ENCODE assay signal across 14 cellular contexts in genomic region chr1:243924588-243925349, GRCh38.
DNase-seq lines count a peak whose midpoint lies in the region; ATAC-seq and TF ChIP-seq lines count a peak whose summit lies in the region.
"Had no signal": no experiment of that assay in that cellular context is flagged by ENCODE, and none has a peak within 500 bp of the region (broad histone marks: within the 10 kb centered on the region; RNA-seq: fewer than 3 reads in every experiment).

No MANE protein-coding gene starts in this region.

- H3K27me3 ChIP-seq in left ventricle myocardium inferior (ENCODE audit: low read depth), result peaks cover under 1% of the 10 kb centered on the region
- no peaks in the 10 kb centered on the region for H3K27me3 ChIP-seq in fibroblast of lung (ENCODE audit: control insufficient read depth, insufficient read depth, low read length)

- no peaks in the 10 kb centered on the region for H3K79me2 ChIP-seq in fibroblast of lung (ENCODE audit: control insufficient read depth, insufficient read depth, low read length)

- H3K4me1 ChIP-seq in left ventricle myocardium inferior, result no peaks in the 10 kb centered on the region
- H3K4me1 ChIP-seq in fibroblast of lung (ENCODE audit: control insufficient read depth, extremely low read depth, insufficient read depth, low read length), result peaks cover 19% of the 10 kb centered on the region

- no peaks in the 10 kb centered on the region for H4K20me1 ChIP-seq in fibroblast of lung (ENCODE audit: control insufficient read depth, extremely low read depth, insufficient read depth, low read length)

- H3K9me3 ChIP-seq in left ventricle myocardium inferior (replicated peaks) (no peaks in the 10 kb centered on the region), fibroblast of lung (ENCODE audit: control insufficient read depth, insufficient read depth, low read depth, low read length) (no peaks in the 10 kb centered on the region)

- no peak overlapping the region for H3K9ac ChIP-seq in fibroblast of lung (ENCODE audit: insufficient read depth, low read length)

- H3K4me2 ChIP-seq in fibroblast of lung (ENCODE audit: extremely low read depth, insufficient read depth, low read length), result peak overlapping the region; percentile 76

- H3K27ac ChIP-seq in left ventricle myocardium inferior (replicated peaks), result peak overlapping the region; percentile 30
- H3K27ac ChIP-seq in fibroblast of lung (ENCODE audit: insufficient read depth, low read length), result peak overlapping the region; percentile 73

- H2AFZ ChIP-seq in fibroblast of lung (ENCODE audit: low read length), result peak overlapping the region; percentile 45

- intact Hi-C loops in left ventricle myocardium inferior (cut with micrococcal nuclease), result no loop called here
- intact Hi-C loops in Right ventricle myocardium inferior (cut with DNase I), result no loop called here
- intact Hi-C loops in posterior cingulate gyrus (cut with DNase I), result no loop called here

- no peak for ATAC-seq in Right ventricle myocardium inferior
- ATAC-seq in SK-N-SH treated with all-trans-retinoic acid at 6 μM for 48 hours, result peak; percentile 2; the same call in 2 of the 3 replicates
- ATAC-seq in GM18520 (IDR thresholded peaks at IDR 0.05; ENCODE audit: unreplicated experiment), result no peak
- ATAC-seq: HCT116; stimulated activated naive B cell treated with anti-CD40 and anti-IgM and Interleukin-4, amounts not matched to agents 10 μg/mL and 1 μg/mL and 100 μg/mL, for 72 hours had no signal

- no peak overlapping the region for H3K4me3 ChIP-seq in left ventricle myocardium inferior
- H3K4me3 ChIP-seq in fibroblast of lung (replicated peaks in 1 of 4; ENCODE audit: control extremely low read depth in 1 of 4, insufficient read depth in 1 of 4, low read depth in 3 of 4, low read length in 4 of 4), result no peak overlapping the region

- DNase-seq in left ventricle myocardium inferior (no peak), Right ventricle myocardium inferior (ENCODE audit: missing footprints) (no peak), fibroblast of lung (ENCODE audit: low read depth in 2 of 2) (peak; percentile 20 to 29), cerebellar cortex (ENCODE audit: low spot score) (no peak), kidney tubule cell (ENCODE audit: low spot score) (no peak), posterior cingulate gyrus (no peak)
- DNase-seq: activated CD4-positive, alpha-beta T cell treated with anti-CD3 and anti-CD28 coated beads, Interleukin-2, amount 50 U/mL, for 48 hours; NCI-H1694; NCI-H774; stimulated activated CD4-positive, alpha-beta T cell treated with anti-CD3 and anti-CD28 coated beads, Interleukin-2, amount 100 ng/mL, for 48 hours; stimulated activated naive B cell treated with anti-CD40 and anti-IgM and Interleukin-4, amounts not matched to agents 10 μg/mL and 1 μg/mL and 100 μg/mL, for 72 hours had no signal

- no peaks in the 10 kb centered on the region for H3K36me3 ChIP-seq in left ventricle myocardium inferior
- H3K36me3 ChIP-seq in fibroblast of lung (ENCODE audit: control insufficient read depth, insufficient read depth, low read length), result no peaks in the 10 kb centered on the region

- TF ChIP-seq CTCF in left ventricle myocardium inferior (IDR thresholded peaks at IDR 0.05; ENCODE audit: borderline replicate concordance) (no peak), fibroblast of lung (conservative IDR thresholded peaks at IDR 0.05 in 1 of 2, IDR thresholded peaks at IDR 0.05 in 1 of 2; ENCODE audit: low read depth in 1 of 2, low read length in 2 of 2) (no peak)

TF ChIP-seq in SK-N-SH treated with all-trans-retinoic acid at 6 μM for 48 hours, 23 proteins besides CTCF, POLR2A, EP300 and RAD21:
- no peak for TF ChIP-seq GLIS3 (CRISPR knock-in tag; IDR thresholded peaks at IDR 0.05)
- TF ChIP-seq SNAI2 (CRISPR knock-in tag; IDR thresholded peaks at IDR 0.05), result no peak
- no peak for TF ChIP-seq ZNF8 (CRISPR knock-in tag; IDR thresholded peaks at IDR 0.05)
- no peak for TF ChIP-seq PPARA (CRISPR knock-in tag; IDR thresholded peaks at IDR 0.05; ENCODE audit: borderline replicate concordance)
- TF ChIP-seq ZNF70 (CRISPR knock-in tag; IDR thresholded peaks at IDR 0.05), result no peak
- TF ChIP-seq TOX (CRISPR knock-in tag; IDR thresholded peaks at IDR 0.05; ENCODE audit: borderline replicate concordance), result no peak
- TF ChIP-seq TCF4 (CRISPR knock-in tag; IDR thresholded peaks at IDR 0.05; ENCODE audit: borderline replicate concordance), result no peak
- no peak for TF ChIP-seq CREB5 (CRISPR knock-in tag; IDR thresholded peaks at IDR 0.05; ENCODE audit: low read depth)
- no peak for TF ChIP-seq BACH2 (CRISPR knock-in tag; IDR thresholded peaks at IDR 0.05; ENCODE audit: borderline replicate concordance)
- TF ChIP-seq PATZ1 (CRISPR knock-in tag; IDR thresholded peaks at IDR 0.05; ENCODE audit: borderline replicate concordance), result no peak
- no peak for TF ChIP-seq RARB (CRISPR knock-in tag; IDR thresholded peaks at IDR 0.05)
- no peak for TF ChIP-seq ESRRG (CRISPR knock-in tag; IDR thresholded peaks at IDR 0.05)
- TF ChIP-seq ZFP3 (CRISPR knock-in tag; IDR thresholded peaks at IDR 0.05), result no peak

Comparison
In these comparisons a context has a peak if more than half of its experiments do, and no peak if none do; other contexts are left out.
1. DNase-seq: peak in fibroblast of lung (2 of 2); none in left ventricle myocardium inferior (single experiment), Right ventricle myocardium inferior (single experiment), cerebellar cortex (single experiment), kidney tubule cell (single experiment) and posterior cingulate gyrus (0 of 10).